28 cellular contexts compared by ENCODE assay signal in the genomic region with DNA sequence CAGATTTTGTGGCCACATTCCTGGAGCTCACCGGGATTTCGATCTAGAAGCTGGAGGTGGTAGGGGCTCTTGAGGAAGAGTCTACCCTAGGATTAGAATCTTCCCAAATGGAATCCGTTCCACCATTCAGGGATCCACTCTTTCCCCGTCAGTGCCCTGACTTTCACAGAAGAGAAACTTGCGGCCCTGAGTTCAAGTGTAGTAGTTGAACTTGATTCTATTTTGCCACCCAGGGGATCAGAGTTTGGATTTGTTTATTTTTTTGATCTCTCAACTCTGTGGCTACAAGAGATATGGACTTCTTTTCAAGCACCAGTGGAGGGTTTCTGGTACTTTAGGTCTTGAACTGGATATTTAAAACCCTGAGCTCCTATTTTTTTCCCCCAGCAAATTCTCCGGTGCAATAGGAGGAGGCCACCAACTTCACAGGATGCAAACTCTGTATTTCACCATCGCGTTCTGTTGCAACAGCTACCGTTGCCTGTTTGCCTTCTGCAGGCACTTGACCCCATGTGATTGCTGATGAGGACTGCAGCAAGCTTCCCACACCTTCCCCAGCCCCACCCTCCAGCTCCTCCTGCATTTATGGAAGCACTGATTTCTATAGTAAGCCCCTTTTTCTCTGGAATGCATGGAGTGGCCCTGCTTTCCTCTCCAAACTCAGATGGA. TPM values are rescaled to one million over a fixed set of nuclear protein-coding genes. Genes with fewer than 3 reads are reported as not detected.
DNase-seq lines count a peak whose midpoint lies in the region; ATAC-seq, FAIRE-seq and TF ChIP-seq lines count a peak whose summit lies in the region.
"Had no signal": no experiment of that assay in that cellular context is flagged by ENCODE, and none has a peak within 500 bp of the region (broad histone marks: within the 10 kb centered on the region; RNA-seq: fewer than 3 reads in every experiment).

No MANE protein-coding gene starts in this region.

- no peak for FAIRE-seq in K562 (lab: Jason Lieb, UNC)
- FAIRE-seq: GM18507 had no signal

- no peaks in the 10 kb centered on the region for H3K79me2 ChIP-seq in K562 (ENCODE audit: control insufficient read depth, insufficient read depth, low read length)

- no peak overlapping the region for H3K4me3 Mint-ChIP-seq in natural killer cell
- H3K4me3 Mint-ChIP-seq: activated naive CD8-positive, alpha-beta T cell treated with anti-CD3 and anti-CD28 coated beads for 36 hours; IgD-negative memory B cell; memory B cell; naive thymus-derived CD4-positive, alpha-beta T cell; T-helper 2 cell treated with Interferon-gamma antibody and Interleukin-4, amounts not matched to agents 5 μg/mL and 100 μg/mL, for 36 hours had no signal

- peaks cover 4 to 6% of the 10 kb centered on the region in 2 donors for H3K27me3 Mint-ChIP-seq in natural killer cell (ENCODE audit: low read depth in 2 of 2)
- H3K27me3 Mint-ChIP-seq: activated naive CD8-positive, alpha-beta T cell treated with anti-CD3 and anti-CD28 coated beads for 36 hours had no signal

- in situ Hi-C loops in K562 (cut with MboI), result no loop called here
- in situ Hi-C loops in GM13976 (cut with MboI; ENCODE audit: low sequenced_read_pairs, unreplicated experiment), result no loop called here

- no peaks in the 10 kb centered on the region for H3K4me1 ChIP-seq in K562 (replicated peaks in 1 of 2; ENCODE audit: control insufficient read depth in 2 of 2, insufficient read depth in 2 of 2, low read length in 2 of 2)
- peaks cover 19% of the 10 kb centered on the region for H3K4me1 ChIP-seq in lower lobe of right lung
- H3K4me1 ChIP-seq: body of pancreas, colonic mucosa, tibial nerve had no signal

- H3K27ac ChIP-seq in K562 (ENCODE audit: extremely low read depth, low read depth, low read length), result no peak overlapping the region
- peak overlapping the region; percentile 6 for H3K27ac ChIP-seq in lower lobe of right lung
- H3K27ac ChIP-seq: body of pancreas, colonic mucosa, tibial nerve had no signal

- no peaks in the 10 kb centered on the region for H3K4me1 Mint-ChIP-seq in natural killer cell
- H3K4me1 Mint-ChIP-seq: activated naive CD8-positive, alpha-beta T cell treated with anti-CD3 and anti-CD28 coated beads for 36 hours had no signal

- no peak overlapping the region for H2AFZ ChIP-seq in K562 (ENCODE audit: low read depth, low read length)

- no peak overlapping the region for H3K4me2 ChIP-seq in K562 (ENCODE audit: insufficient read depth, low read length)

- H3K4me3 ChIP-seq in K562 (no peak overlapping the region), lower lobe of right lung (no peak overlapping the region)
- H3K4me3 ChIP-seq: body of pancreas, colonic mucosa, tibial nerve had no signal

- DNase-seq in GM03348 (ENCODE audit: low spot score) (peak; percentile 58), MV-4-11 (lab: John Stamatoyannopoulos, UW) (peak; percentile 78), K562 (ENCODE audit: extremely low read depth in 1 of 4, low spot score in 3 of 4) (no peak), lower lobe of right lung (peak; percentile 77), midbrain (lab: John Stamatoyannopoulos, UW) (no peak), OCI-M1 (lab: John Stamatoyannopoulos, UW) (no peak), GM13976 (ENCODE audit: low spot score) (no peak), natural killer cell (no peak)
- DNase-seq: activated CD8-positive, alpha-beta memory T cell treated with anti-CD3 and anti-CD28 coated beads for 24 hours; activated naive CD8-positive, alpha-beta T cell treated with anti-CD3 and anti-CD28 coated beads for 36 hours; colonic mucosa; islet precursor cell; naive thymus-derived CD4-positive, alpha-beta T cell; NCI-H1048; NCI-H2081 treated with DMSO at 0.1 percent for 48 hours; NCI-H526 treated with DMSO at 0.1 percent for 48 hours; PC-3; SHP77 treated with DMSO at 0.1 percent for 48 hours; stimulated activated CD4-positive, alpha-beta T cell treated with anti-CD3 and anti-CD28 coated beads, Interleukin-2, amount 100 ng/mL, for 24 hours; stimulated activated naive CD8-positive, alpha-beta T cell treated with anti-CD3 and anti-CD28 coated beads, Interleukin-15, Interleukin-2, amounts not matched to agents 100 U/mL and 50 U/mL, for 24 hours had no signal

- WGBS in K562 (ENCODE audit: insufficient coverage, low coverage, missing lambda C conversion rate), result 4% methylated on average over 9 of the region's 9 CpGs

- TF ChIP-seq POLR2A in K562 (conservative IDR thresholded peaks at IDR 0.05), result no peak

- H3K9me3 ChIP-seq in K562 (replicated peaks; ENCODE audit: control insufficient read depth, insufficient read depth, low read depth, low read length) (no peaks in the 10 kb centered on the region), lower lobe of right lung (no peaks in the 10 kb centered on the region)
- H3K9me3 ChIP-seq: body of pancreas, colonic mucosa, tibial nerve had no signal

- no peak overlapping the region for H3K9ac ChIP-seq in K562 (ENCODE audit: insufficient read depth in 1 of 2, low read depth in 2 of 2, low read length in 2 of 2)

- H3K27ac Mint-ChIP-seq in natural killer cell, result no peak overlapping the region
- H3K27ac Mint-ChIP-seq: activated naive CD8-positive, alpha-beta T cell treated with anti-CD3 and anti-CD28 coated beads for 36 hours; IgD-negative memory B cell; memory B cell; naive thymus-derived CD4-positive, alpha-beta T cell; T-helper 2 cell treated with Interferon-gamma antibody and Interleukin-4, amounts not matched to agents 5 μg/mL and 100 μg/mL, for 36 hours had no signal

- TF ChIP-seq EP300 in K562 (IDR thresholded peaks at IDR 0.05; ENCODE audit: low read length), result no peak

- TF ChIP-seq CTCF in K562 (IDR thresholded peaks at IDR 0.05 in 2 of 3, conservative IDR thresholded peaks at IDR 0.05 in 1 of 3; ENCODE audit: insufficient read depth in 2 of 3, low read depth in 1 of 3, low read length in 3 of 3), result no peak
- no peak for TF ChIP-seq CTCF in lower lobe of right lung (IDR thresholded peaks at IDR 0.05)
- no peak for TF ChIP-seq CTCF in GM13976 (IDR thresholded peaks at IDR 0.05; ENCODE audit: borderline replicate concordance, control extremely low read depth, extremely low read depth, insufficient read depth, missing control alignments)
- no peak for TF ChIP-seq CTCF in natural killer cell (IDR thresholded peaks at IDR 0.05)

- H3K27me3 ChIP-seq in K562 (ENCODE audit: control insufficient read depth in 2 of 2, insufficient read depth in 2 of 2, low read length in 2 of 2) (peaks cover 19 to 52% of the 10 kb centered on the region in 2 experiments), lower lobe of right lung (ENCODE audit: low read depth) (no peaks in the 10 kb centered on the region)
- H3K27me3 ChIP-seq: body of pancreas, colonic mucosa, tibial nerve had no signal

- no peak for TF ChIP-seq RAD21 in K562 (CRISPR knock-in tag; conservative IDR thresholded peaks at IDR 0.05 in 1 of 2, IDR thresholded peaks at IDR 0.05 in 1 of 2)

- no peaks in the 10 kb centered on the region for H3K36me3 Mint-ChIP-seq in natural killer cell
- H3K36me3 Mint-ChIP-seq: activated naive CD8-positive, alpha-beta T cell treated with anti-CD3 and anti-CD28 coated beads for 36 hours; IgD-negative memory B cell; memory B cell; naive thymus-derived CD4-positive, alpha-beta T cell had no signal

- H3K9me1 ChIP-seq in K562 (ENCODE audit: control insufficient read depth, insufficient read depth, low read length), result no peaks in the 10 kb centered on the region

- CTCF ChIA-PET in K562 (lab: Yijun Ruan, JAX; ENCODE audit: low intra/inter-chr PET ratio), result no interaction called here

- ATAC-seq in K562, result no peak
- ATAC-seq in lower lobe of right lung, result peak; percentile 85 to 92
- no peak for ATAC-seq in natural killer cell
- ATAC-seq: activated CD4-positive, CD25-positive, alpha-beta regulatory T cell treated with anti-CD3 and anti-CD28 coated beads, Interleukin-2, amount 50 U/mL, for 24 hours; body of pancreas; naive thymus-derived CD4-positive, alpha-beta T cell; PC-3; stimulated activated naive CD8-positive, alpha-beta T cell treated with anti-CD3 and anti-CD28 coated beads, Interleukin-15, Interleukin-2, amounts not matched to agents 100 U/mL and 50 U/mL, for 24 hours had no signal

- H3K36me3 ChIP-seq in K562 (ENCODE audit: control insufficient read depth, insufficient read depth, low read length) (no peaks in the 10 kb centered on the region), lower lobe of right lung (no peaks in the 10 kb centered on the region)
- H3K36me3 ChIP-seq: colonic mucosa, tibial nerve had no signal

- H4K20me1 ChIP-seq in K562 (replicated peaks; ENCODE audit: control insufficient read depth, insufficient read depth, low read length), result peaks cover 3% of the 10 kb centered on the region; the same call in 1 of the 2 replicates

- no peaks in the 10 kb centered on the region for H3K9me3 Mint-ChIP-seq in natural killer cell
- H3K9me3 Mint-ChIP-seq: activated naive CD8-positive, alpha-beta T cell treated with anti-CD3 and anti-CD28 coated beads for 36 hours; IgD-negative memory B cell; memory B cell; naive thymus-derived CD4-positive, alpha-beta T cell; T-helper 2 cell treated with Interferon-gamma antibody and Interleukin-4, amounts not matched to agents 5 μg/mL and 100 μg/mL, for 36 hours had no signal

- POLR2A ChIA-PET in K562 (lab: Yijun Ruan, JAX), result interaction anchor here (0.8 kb wide), 1 partner anchor 21 kb away, joined by 4 read pairs; the partner anchor contains the start of gene TPCN2

- no TSS peak for BruUV-seq in K562 (replicated peaks; lab: Mats Ljungman, UMichigan)

- intact Hi-C loops in K562 (cut with micrococcal nuclease) (no loop called here), lower lobe of right lung (cut with DNase I) (no loop called here), natural killer cell (cut with micrococcal nuclease) (no loop called here)

RNA-seq across cellular contexts. Expression of gene MRGPRF, which starts 14.8 kb away (rescaled TPM):
- total RNA-seq in K562 (2011; cell fraction: chromatin; rRNA removed; ENCODE audit: low replicate concordance), result not detected in 2 replicates
- not detected in 2 replicates for total RNA-seq in K562 (2011; cell fraction: nucleolus; rRNA removed)
- total RNA-seq in K562 (2011; cell fraction: nucleoplasm; rRNA removed), result not detected in 2 replicates
- total RNA-seq in K562 (2014; rRNA removed), result not detected in 2 replicates
- not detected in 2 replicates for total RNA-seq in K562 (2014; rRNA removed; fragmentation: Illumina TruSeq; extraction: Trizol)
- not detected in 2 replicates for total RNA-seq in K562 (2015; rRNA removed; fragmentation: Illumina TruSeq; extraction: Trizol)
- total RNA-seq in K562 (2021), result 0.07 TPM in 1 of 2 replicates, not detected in the other
- not detected in 2 replicates for polyA plus RNA-seq in K562 (2011; rRNA removed)
- not detected in 2 replicates for polyA plus RNA-seq in K562 (2011; cell fraction: cytosol; rRNA removed)
- not detected in 2 replicates for polyA plus RNA-seq in K562 (2011; cell fraction: nucleus; rRNA removed)
- not detected in 2 replicates for polyA plus RNA-seq in K562 (2012)
- polyA plus RNA-seq in K562 (2014; fragmentation: Illumina TruSeq; extraction: Trizol), result not detected in 2 replicates
- not detected for polyA plus RNA-seq in K562 (2014; fragmentation: Nextera tagmentation; extraction: Ambion mirVana)
- not detected in 2 replicates for polyA plus RNA-seq in K562 (2014; rRNA removed)
- polyA minus RNA-seq in K562 (2011; rRNA and poly(A)+ RNA removed), result not detected in 2 replicates
- not detected in 2 replicates for polyA minus RNA-seq in K562 (2011; cell fraction: cytosol; rRNA and poly(A)+ RNA removed)
- not detected in 2 replicates for polyA minus RNA-seq in K562 (2011; cell fraction: nucleus; rRNA and poly(A)+ RNA removed)
- total RNA-seq in lower lobe of right lung, result 11.5 TPM
- not detected for total RNA-seq in natural killer cell
- total RNA-seq: activated naive CD8-positive, alpha-beta T cell treated with anti-CD3 and anti-CD28 coated beads for 36 hours; naive thymus-derived CD4-positive, alpha-beta T cell; PC-3 had no signal
- polyA plus RNA-seq: IgD-negative memory B cell; naive thymus-derived CD4-positive, alpha-beta T cell had no signal

RNA-seq across cellular contexts. Expression of gene TPCN2, which starts 20.9 kb away (rescaled TPM):
- 40.8 and 84.4 TPM in 2 replicates for total RNA-seq in K562 (2011; cell fraction: chromatin; rRNA removed; ENCODE audit: low replicate concordance)
- total RNA-seq in K562 (2011; cell fraction: nucleolus; rRNA removed), result 45.5 and 52.4 TPM in 2 replicates
- 44.5 and 47.8 TPM in 2 replicates for total RNA-seq in K562 (2011; cell fraction: nucleoplasm; rRNA removed)
- 4.6 and 4.9 TPM in 2 replicates for total RNA-seq in K562 (2014; rRNA removed)
- 2.3 and 2.8 TPM in 2 replicates for total RNA-seq in K562 (2014; rRNA removed; fragmentation: Illumina TruSeq; extraction: Trizol)
- total RNA-seq in K562 (2015; rRNA removed; fragmentation: Illumina TruSeq; extraction: Trizol), result 3.1 and 3.2 TPM in 2 replicates
- total RNA-seq in K562 (2021), result 9.2 and 10.2 TPM in 2 replicates
- polyA plus RNA-seq in K562 (2011; rRNA removed), result 5.5 and 5.9 TPM in 2 replicates
- polyA plus RNA-seq in K562 (2011; cell fraction: cytosol; rRNA removed), result 5.8 TPM in 2 replicates
- 49.5 and 65.9 TPM in 2 replicates for polyA plus RNA-seq in K562 (2011; cell fraction: nucleus; rRNA removed)
- polyA plus RNA-seq in K562 (2012), result 6.3 and 8.7 TPM in 2 replicates
- polyA plus RNA-seq in K562 (2014; fragmentation: Illumina TruSeq; extraction: Trizol), result 5.0 and 5.7 TPM in 2 replicates
- under 1 TPM; 0.66 to 0.82 TPM for polyA plus RNA-seq in K562 (2014; fragmentation: Nextera tagmentation; extraction: Ambion mirVana)
- polyA plus RNA-seq in K562 (2014; rRNA removed), result 7.0 and 9.3 TPM in 2 replicates
- polyA minus RNA-seq in K562 (2011; rRNA and poly(A)+ RNA removed), result 4.1 and 5.0 TPM in 2 replicates
- 6.3 and 6.4 TPM in 2 replicates for polyA minus RNA-seq in K562 (2011; cell fraction: cytosol; rRNA and poly(A)+ RNA removed)
- 15.0 and 17.4 TPM in 2 replicates for polyA minus RNA-seq in K562 (2011; cell fraction: nucleus; rRNA and poly(A)+ RNA removed)
- total RNA-seq in lower lobe of right lung, result 18.2 TPM
- 10 to 100 TPM; 14.9 to 18.3 (median 18.2) TPM for total RNA-seq in natural killer cell

RNA-seq across cellular contexts. Expression of gene MRGPRD, which starts 47.1 kb away (rescaled TPM):
- total RNA-seq in K562 (2011; cell fraction: chromatin; rRNA removed; ENCODE audit: low replicate concordance), result not detected in 2 replicates
- not detected in 2 replicates for total RNA-seq in K562 (2011; cell fraction: nucleolus; rRNA removed)
- total RNA-seq in K562 (2011; cell fraction: nucleoplasm; rRNA removed), result not detected in 2 replicates
- total RNA-seq in K562 (2014; rRNA removed), result not detected in 2 replicates
- not detected in 2 replicates for total RNA-seq in K562 (2014; rRNA removed; fragmentation: Illumina TruSeq; extraction: Trizol)
- not detected in 2 replicates for total RNA-seq in K562 (2015; rRNA removed; fragmentation: Illumina TruSeq; extraction: Trizol)
- total RNA-seq in K562 (2021), result not detected in 2 replicates
- not detected in 2 replicates for polyA plus RNA-seq in K562 (2011; rRNA removed)
- polyA plus RNA-seq in K562 (2011; cell fraction: cytosol; rRNA removed), result not detected in 2 replicates
- polyA plus RNA-seq in K562 (2011; cell fraction: nucleus; rRNA removed), result not detected in 2 replicates
- not detected in 2 replicates for polyA plus RNA-seq in K562 (2012)
- polyA plus RNA-seq in K562 (2014; fragmentation: Illumina TruSeq; extraction: Trizol), result not detected in 2 replicates
- polyA plus RNA-seq in K562 (2014; fragmentation: Nextera tagmentation; extraction: Ambion mirVana), result not detected
- polyA plus RNA-seq in K562 (2014; rRNA removed), result not detected in 2 replicates
- polyA minus RNA-seq in K562 (2011; rRNA and poly(A)+ RNA removed), result not detected in 2 replicates
- not detected in 2 replicates for polyA minus RNA-seq in K562 (2011; cell fraction: cytosol; rRNA and poly(A)+ RNA removed)
- polyA minus RNA-seq in K562 (2011; cell fraction: nucleus; rRNA and poly(A)+ RNA removed), result not detected in 2 replicates
- not detected for total RNA-seq in lower lobe of right lung
- total RNA-seq in natural killer cell, result not detected
- total RNA-seq: activated naive CD8-positive, alpha-beta T cell treated with anti-CD3 and anti-CD28 coated beads for 36 hours; body of pancreas; colonic mucosa; naive thymus-derived CD4-positive, alpha-beta T cell; PC-3; skeletal muscle tissue; tibial nerve had no signal
- polyA plus RNA-seq: IgD-negative memory B cell had no signal

Comparison
In these comparisons a context has a peak if more than half of its experiments do, and no peak if none do; other contexts are left out.
1. DNase-seq: peak in GM03348 (single experiment), MV-4-11 (single experiment) and lower lobe of right lung (single experiment); none in K562 (0 of 4), midbrain (single experiment), OCI-M1 (single experiment), GM13976 (single experiment) and natural killer cell (single experiment).
2. ATAC-seq: peak in lower lobe of right lung (2 of 2); none in K562 (single experiment) and natural killer cell (0 of 3).
3. RNA of gene MRGPRF, which starts 14.8 kb away (total RNA-seq): 11.5 TPM in lower lobe of right lung (single experiment); 0.07 TPM in K562 and not detected in natural killer cell; every median in the first group is over 10 times any median in the second.